34 cellular contexts compared by ENCODE assay signal in genomic region chr9:1276474-1276873, GRCh38.
"Had no signal": no experiment of that assay in that cellular context is flagged by ENCODE, and none has a peak within 500 bp of the region (broad histone marks: within the 10 kb centered on the region; RNA-seq: fewer than 3 reads in every experiment).

No MANE protein-coding gene starts in this region.

- H3K4me1 ChIP-seq: ascending aorta, body of pancreas, breast epithelium, Peyer's patch, SJSA1 had no signal

- H3K36me3 Mint-ChIP-seq: activated CD8-positive, alpha-beta memory T cell treated with anti-CD3 and anti-CD28 coated beads, Interleukin-2, amount 10 ng/mL, durations not matched to agents 7 days and 5 days; activated naive CD8-positive, alpha-beta T cell treated with anti-CD3 and anti-CD28 coated beads for 36 hours; T-cell had no signal

- DNase-seq: activated CD4-positive, alpha-beta memory T cell treated with anti-CD3 and anti-CD28 coated beads, Interleukin-2, amount 10 ng/mL, durations not matched to agents 7 days and 5 days; activated CD4-positive, alpha-beta T cell treated with anti-CD3 and anti-CD28 coated beads for 1 hour; activated CD4-positive, alpha-beta T cell treated with anti-CD3 and anti-CD28 coated beads for 48 hours; activated CD4-positive, CD25-positive, alpha-beta regulatory T cell; activated CD8-positive, alpha-beta memory T cell treated with anti-CD3 and anti-CD28 coated beads for 24 hours; activated CD8-positive, alpha-beta memory T cell treated with anti-CD3 and anti-CD28 coated beads, Interleukin-2, amount 10 ng/mL, durations not matched to agents 7 days and 5 days; activated effector memory CD4-positive, alpha-beta T cell treated with anti-CD3 and anti-CD28 coated beads, Interleukin-2, amount 50 U/mL, for 16 hours; activated naive CD4-positive, alpha-beta T cell; activated naive CD4-positive, alpha-beta T cell treated with anti-CD3 and anti-CD28 coated beads, Interleukin-2, amount 50 U/mL, for 16 hours; activated naive CD8-positive, alpha-beta T cell treated with anti-CD3 and anti-CD28 coated beads for 36 hours; activated T-cell treated with anti-CD3 and anti-CD28 coated beads, Interleukin-2, amount 50 U/mL, for 1 hour; activated T-cell treated with anti-CD3 and anti-CD28 coated beads, Interleukin-2, amount 50 U/mL, for 72 hours; amygdala; body of pancreas; NCI-H1105; NCI-H1417 treated with DMSO at 0.1 percent for 48 hours; NCI-H187 treated with DMSO at 0.1 percent for 48 hours; NCI-H2081; NCI-H226; NCI-H524 treated with DMSO at 0.1 percent for 48 hours; PC-3; Peyer's patch; RPMI8226; SHP77 treated with DMSO at 0.1 percent for 48 hours; T-cell; T-helper 2 cell; T-helper 9 cell had no signal

- H3K4me3 Mint-ChIP-seq: activated CD4-positive, alpha-beta memory T cell treated with anti-CD3 and anti-CD28 coated beads, Interleukin-2, amount 10 ng/mL, durations not matched to agents 7 days and 5 days; activated CD8-positive, alpha-beta memory T cell treated with anti-CD3 and anti-CD28 coated beads, Interleukin-2, amount 10 ng/mL, durations not matched to agents 7 days and 5 days; activated naive CD8-positive, alpha-beta T cell treated with anti-CD3 and anti-CD28 coated beads for 36 hours; activated T-cell treated with anti-CD3 and anti-CD28 coated beads, Interleukin-2, amount 50 U/mL, for 72 hours; activated T-helper 17 cell treated with anti-CD3 and anti-CD28 coated beads, Interleukin-2, amount 50 U/mL, for 72 hours; T-cell had no signal

- H3K27me3 ChIP-seq: ascending aorta, body of pancreas, breast epithelium, Peyer's patch, SJSA1 had no signal

- H3K4me3 ChIP-seq: ascending aorta, body of pancreas, breast epithelium, K562, Peyer's patch, SJSA1 had no signal

- H3K27ac Mint-ChIP-seq: activated CD4-positive, alpha-beta memory T cell treated with anti-CD3 and anti-CD28 coated beads, Interleukin-2, amount 10 ng/mL, durations not matched to agents 7 days and 5 days; activated CD8-positive, alpha-beta memory T cell treated with anti-CD3 and anti-CD28 coated beads, Interleukin-2, amount 10 ng/mL, durations not matched to agents 7 days and 5 days; activated naive CD8-positive, alpha-beta T cell treated with anti-CD3 and anti-CD28 coated beads for 36 hours; activated T-cell treated with anti-CD3 and anti-CD28 coated beads, Interleukin-2, amount 50 U/mL, for 72 hours; activated T-helper 17 cell treated with anti-CD3 and anti-CD28 coated beads, Interleukin-2, amount 50 U/mL, for 72 hours; T-cell had no signal

- H3K27me3 Mint-ChIP-seq: activated CD4-positive, alpha-beta memory T cell treated with anti-CD3 and anti-CD28 coated beads, Interleukin-2, amount 10 ng/mL, durations not matched to agents 7 days and 5 days; activated CD8-positive, alpha-beta memory T cell treated with anti-CD3 and anti-CD28 coated beads, Interleukin-2, amount 10 ng/mL, durations not matched to agents 7 days and 5 days; activated naive CD8-positive, alpha-beta T cell treated with anti-CD3 and anti-CD28 coated beads for 36 hours; activated T-helper 17 cell treated with anti-CD3 and anti-CD28 coated beads, Interleukin-2, amount 50 U/mL, for 72 hours; T-cell had no signal

- H3K36me3 ChIP-seq: ascending aorta, breast epithelium, Peyer's patch, SJSA1 had no signal

- ATAC-seq: activated CD8-positive, alpha-beta memory T cell treated with anti-CD3 and anti-CD28 coated beads, Interleukin-2, amount 10 ng/mL, durations not matched to agents 7 days and 5 days; activated T-cell treated with anti-CD3 and anti-CD28 coated beads, Interleukin-2, amount 50 U/mL, for 72 hours; activated T-helper 17 cell treated with anti-CD3 and anti-CD28 coated beads, Interleukin-2, amount 50 U/mL, for 72 hours; body of pancreas; K562; PC-3; SK-N-SH treated with all-trans-retinoic acid at 6 μM for 48 hours; T-cell had no signal

- H3K4me1 Mint-ChIP-seq: activated CD4-positive, alpha-beta memory T cell treated with anti-CD3 and anti-CD28 coated beads, Interleukin-2, amount 10 ng/mL, durations not matched to agents 7 days and 5 days; activated CD8-positive, alpha-beta memory T cell treated with anti-CD3 and anti-CD28 coated beads, Interleukin-2, amount 10 ng/mL, durations not matched to agents 7 days and 5 days; activated naive CD8-positive, alpha-beta T cell treated with anti-CD3 and anti-CD28 coated beads for 36 hours; activated T-helper 17 cell treated with anti-CD3 and anti-CD28 coated beads, Interleukin-2, amount 50 U/mL, for 72 hours; T-cell had no signal

- H3K9me3 ChIP-seq: ascending aorta, body of pancreas, breast epithelium, Peyer's patch, SJSA1 had no signal

- H3K27ac ChIP-seq: ascending aorta, body of pancreas, breast epithelium, Peyer's patch, SJSA1, VCaP had no signal
